ENCODE assay signal across 36 cellular contexts in the genomic region with DNA sequence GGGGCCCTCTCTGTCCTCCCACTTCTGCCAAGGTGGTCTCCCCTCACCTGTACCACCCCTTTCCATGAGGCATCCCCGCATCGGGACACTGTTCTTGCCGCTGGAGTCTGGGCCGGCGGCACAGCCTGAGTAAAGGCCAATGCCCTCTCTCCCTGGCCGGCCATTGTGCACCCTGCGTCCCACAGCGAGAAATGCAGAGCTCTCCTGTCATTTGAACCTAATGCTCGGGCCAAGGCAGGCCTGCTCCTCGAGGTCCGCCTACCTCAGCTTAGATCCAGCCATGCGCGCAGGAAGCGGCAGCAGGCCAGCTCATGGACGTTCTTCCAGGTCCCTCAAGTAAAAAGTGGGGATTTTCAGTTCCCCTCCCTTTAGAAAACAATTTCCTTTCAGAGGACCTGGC.
"Had no signal": no experiment of that assay in that cellular context is flagged by ENCODE, and none has a peak within 500 bp of the region (broad histone marks: within the 10 kb centered on the region; RNA-seq: fewer than 3 reads in every experiment).

No MANE protein-coding gene starts in this region.

- H3K4me3 ChIP-seq: body of pancreas, breast epithelium, MG63, PC-9 had no signal

- H3K27ac ChIP-seq: body of pancreas, breast epithelium, PC-9, RWPE1, VCaP had no signal

- ATAC-seq: body of pancreas, Right ventricle myocardium inferior, SK-N-SH treated with all-trans-retinoic acid at 6 μM for 48 hours, T-cell had no signal

- H3K9me3 ChIP-seq: body of pancreas, breast epithelium, MG63 had no signal

- H2AFZ ChIP-seq: PC-9 had no signal

- H3K4me1 ChIP-seq: breast epithelium had no signal

- H3K27me3 ChIP-seq: body of pancreas, MG63 had no signal

- FAIRE-seq: astrocyte, RCC 7860 had no signal

- H3K4me1 Mint-ChIP-seq: activated B cell treated with CpG ODN at 0.5 μM for 24 hours; activated naive CD4-positive, alpha-beta T cell treated with anti-CD3 and anti-CD28 coated beads, Interleukin-2, amount 50 U/mL, for 24 hours; activated naive CD8-positive, alpha-beta T cell treated with anti-CD3 and anti-CD28 coated beads, Interleukin-2, amount 10 ng/mL, durations not matched to agents 7 days and 5 days; T-cell had no signal

- H3K36me3 Mint-ChIP-seq: activated CD4-positive, alpha-beta memory T cell treated with anti-CD3 and anti-CD28 coated beads for 36 hours; activated naive CD4-positive, alpha-beta T cell treated with anti-CD3 and anti-CD28 coated beads, Interleukin-2, amount 50 U/mL, for 24 hours; activated naive CD8-positive, alpha-beta T cell treated with anti-CD3 and anti-CD28 coated beads, Interleukin-2, amount 10 ng/mL, durations not matched to agents 7 days and 5 days; T-cell had no signal

- H3K9me3 Mint-ChIP-seq: activated CD4-positive, alpha-beta memory T cell treated with anti-CD3 and anti-CD28 coated beads for 36 hours; activated naive CD4-positive, alpha-beta T cell treated with anti-CD3 and anti-CD28 coated beads, Interleukin-2, amount 50 U/mL, for 24 hours; activated naive CD8-positive, alpha-beta T cell treated with anti-CD3 and anti-CD28 coated beads, Interleukin-2, amount 10 ng/mL, durations not matched to agents 7 days and 5 days; activated T-cell treated with anti-CD3 and anti-CD28 coated beads, Interleukin-2, amount 50 U/mL, for 24 hours; activated T-helper 2 cell treated with anti-CD3 and anti-CD28 coated beads, Interferon-gamma antibody, Interleukin-2, Interleukin-4, amounts not matched to agents 10 μg/mL and 5 μg/mL and 100 μg/mL, durations not matched to agents 14 hours and 24 hours and 36 hours; T-cell had no signal

- H3K4me2 ChIP-seq: PC-9 had no signal

- H3K36me3 ChIP-seq: breast epithelium, MG63 had no signal

- H3K4me3 Mint-ChIP-seq: activated B cell treated with CpG ODN at 0.5 μM for 24 hours; activated CD4-positive, alpha-beta memory T cell treated with anti-CD3 and anti-CD28 coated beads for 36 hours; activated naive CD4-positive, alpha-beta T cell treated with anti-CD3 and anti-CD28 coated beads, Interleukin-2, amount 50 U/mL, for 24 hours; activated naive CD8-positive, alpha-beta T cell treated with anti-CD3 and anti-CD28 coated beads, Interleukin-2, amount 10 ng/mL, durations not matched to agents 7 days and 5 days; activated T-cell treated with anti-CD3 and anti-CD28 coated beads, Interleukin-2, amount 50 U/mL, for 24 hours; T-cell had no signal

- H3K27ac Mint-ChIP-seq: activated B cell treated with CpG ODN at 0.5 μM for 24 hours; activated CD4-positive, alpha-beta memory T cell treated with anti-CD3 and anti-CD28 coated beads for 36 hours; activated naive CD4-positive, alpha-beta T cell treated with anti-CD3 and anti-CD28 coated beads, Interleukin-2, amount 50 U/mL, for 24 hours; activated naive CD8-positive, alpha-beta T cell treated with anti-CD3 and anti-CD28 coated beads, Interleukin-2, amount 10 ng/mL, durations not matched to agents 7 days and 5 days; activated T-cell treated with anti-CD3 and anti-CD28 coated beads, Interleukin-2, amount 50 U/mL, for 24 hours; activated T-helper 2 cell treated with anti-CD3 and anti-CD28 coated beads, Interferon-gamma antibody, Interleukin-2, Interleukin-4, amounts not matched to agents 10 μg/mL and 5 μg/mL and 100 μg/mL, durations not matched to agents 14 hours and 24 hours and 36 hours; T-cell had no signal

- DNase-seq: activated B cell treated with CpG ODN at 0.5 μM for 24 hours; activated CD4-positive, alpha-beta memory T cell treated with anti-CD3 and anti-CD28 coated beads for 36 hours; activated CD4-positive, alpha-beta T cell treated with anti-CD3 and anti-CD28 coated beads for 4 hours; activated CD4-positive, alpha-beta T cell treated with anti-CD3 and anti-CD28 coated beads, Interleukin-2, amount 50 U/mL, for 1 hour; activated CD4-positive, CD25-positive, alpha-beta regulatory T cell treated with anti-CD3 and anti-CD28 coated beads, Interleukin-2, amount 50 U/mL, for 72 hours; activated gamma-delta T cell; activated naive CD4-positive, alpha-beta T cell treated with Interleukin-2 at 50 U/mL for 16 hours; activated naive CD8-positive, alpha-beta T cell treated with anti-CD3 and anti-CD28 coated beads, Interleukin-2, amount 10 ng/mL, durations not matched to agents 7 days and 5 days; body of pancreas; Kasumi-1; KG1; MG63; NCI-H1048; NCI-H1105 treated with DMSO at 0.1 percent for 48 hours; NCI-H1436; NCI-H1694; NCI-H1930; NCI-H2081 treated with DMSO at 0.1 percent for 48 hours; NCI-H226; NCI-H446 treated with DMSO at 0.1 percent for 48 hours; NCI-H524; PC-9; SIG-M5; T-cell; T-helper 2 cell; T-helper 9 cell had no signal
